8 cellular contexts compared by ENCODE assay signal in the genomic region with DNA sequence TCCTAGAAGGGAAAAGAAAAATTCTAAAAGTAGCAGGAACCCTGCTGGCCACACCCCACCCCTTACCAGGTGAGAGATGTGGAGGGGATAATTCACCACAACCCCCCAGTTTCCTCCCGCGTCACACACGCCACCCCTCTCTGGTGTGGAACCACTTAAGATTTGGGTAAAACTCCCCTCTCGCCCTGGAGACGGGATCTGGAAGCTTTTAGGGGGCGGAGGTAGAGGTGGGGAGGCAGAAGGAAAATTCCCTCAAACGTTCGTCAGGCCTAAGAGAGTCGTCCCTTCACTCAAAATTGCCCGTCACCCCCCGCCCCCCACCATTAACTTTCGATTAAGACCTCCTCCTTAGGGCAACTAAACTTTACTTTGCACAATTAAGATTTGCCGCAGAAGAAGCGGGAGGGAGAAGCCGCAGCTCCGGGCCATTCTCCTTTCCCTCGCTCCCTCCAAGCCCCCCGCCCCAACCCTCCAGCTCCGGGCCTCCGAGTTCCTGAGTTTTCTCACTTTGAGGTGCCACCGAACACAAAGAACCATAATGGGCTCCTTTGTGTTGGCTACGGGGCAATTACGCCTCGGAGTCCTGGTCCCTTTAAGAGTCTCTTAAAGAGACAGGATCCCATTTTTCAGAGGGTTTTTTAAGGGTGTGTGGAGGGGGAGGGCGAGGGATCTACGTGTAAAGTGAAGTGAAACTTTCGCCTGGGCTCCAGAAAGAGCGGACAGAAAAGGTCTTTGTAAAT. TPM values are rescaled to one million over a fixed set of nuclear protein-coding genes. Genes with fewer than 3 reads are reported as not detected.
DNase-seq lines count a peak whose midpoint lies in the region; ATAC-seq and TF ChIP-seq lines count a peak whose summit lies in the region.

No MANE protein-coding gene starts in this region.

- in situ Hi-C loops in brain microvascular endothelial cell (cut with HindIII; ENCODE audit: low pct_ligation_motif_present, low sequenced_read_pairs), result no loop called here

- peaks cover 11% of the 10 kb centered on the region for H3K4me1 ChIP-seq in NT2/D1 (ENCODE audit: insufficient read depth, insufficient read length)
- H3K4me1 ChIP-seq in sigmoid colon, result peaks cover 0 to 44% (median 20%) of the 10 kb centered on the region in 4 donors

- no peak for TF ChIP-seq POLR2A in sigmoid colon (IDR thresholded peaks at IDR 0.05)

- peak; percentile 71 for DNase-seq in CD1c-positive myeloid dendritic cell (ENCODE audit: extremely low spot score)
- peak; percentile 89 for DNase-seq in H7
- peak; percentile 91 for DNase-seq in NT2/D1 (ENCODE audit: low read depth, low spot score)
- DNase-seq in brain microvascular endothelial cell, result no peak
- DNase-seq in sigmoid colon, result peak; percentile 68

- intact Hi-C loops in sigmoid colon (cut with DNase I), result no loop called here

- H3K36me3 ChIP-seq in H7 (replicated peaks; ENCODE audit: control insufficient read depth, insufficient read depth, low read length), result no peaks in the 10 kb centered on the region
- peaks cover 32% of the 10 kb centered on the region for H3K36me3 ChIP-seq in NT2/D1 (ENCODE audit: insufficient read depth, insufficient read length, low read length)
- no peaks in the 10 kb centered on the region for H3K36me3 ChIP-seq in brain microvascular endothelial cell (replicated peaks)
- no peaks in the 10 kb centered on the region for H3K36me3 ChIP-seq in sigmoid colon

- no peak for TF ChIP-seq EP300 in sigmoid colon (IDR thresholded peaks at IDR 0.05)

- TF ChIP-seq CTCF in brain microvascular endothelial cell (IDR thresholded peaks at IDR 0.05; ENCODE audit: low read depth, low read length, missing control alignments), result peak; percentile 3
- TF ChIP-seq CTCF in sigmoid colon (IDR thresholded peaks at IDR 0.05), result no peak

- peak overlapping the region; percentile 91 for H3K9ac ChIP-seq in NT2/D1 (ENCODE audit: insufficient read length, low read depth)

- H3K9me3 ChIP-seq in NT2/D1 (ENCODE audit: insufficient read depth, low read length) (peaks cover 7% of the 10 kb centered on the region; the same call in 1 of the 2 replicates), iPS-18c (ENCODE audit: control insufficient read depth, insufficient read depth, low read length) (no peaks in the 10 kb centered on the region), sigmoid colon (no peaks in the 10 kb centered on the region)

- H3K27ac ChIP-seq in brain microvascular endothelial cell (peak overlapping the region; percentile 79), sigmoid colon (peak overlapping the region; percentile 61 to 84 (median 80))

- H3K27me3 ChIP-seq in H7 (ENCODE audit: control insufficient read depth, insufficient read depth, low read length), result peaks cover 40% of the 10 kb centered on the region
- no peaks in the 10 kb centered on the region for H3K27me3 ChIP-seq in NT2/D1 (ENCODE audit: insufficient read depth, insufficient read length)
- H3K27me3 ChIP-seq in brain microvascular endothelial cell (replicated peaks), result no peaks in the 10 kb centered on the region
- H3K27me3 ChIP-seq in sigmoid colon, result peaks cover 18 to 34% (median 33%) of the 10 kb centered on the region in 3 donors

- ATAC-seq in HG03354 (IDR thresholded peaks at IDR 0.05; ENCODE audit: poor library complexity, severe bottlenecking, unreplicated experiment), result no peak
- no peak for ATAC-seq in HG02571 (IDR thresholded peaks at IDR 0.05; ENCODE audit: unreplicated experiment)

- peak overlapping the region; percentile 78 for H3K4me3 ChIP-seq in H7 (ENCODE audit: insufficient read depth, low read depth, low read length)
- peak overlapping the region; percentile 58 for H3K4me3 ChIP-seq in NT2/D1 (ENCODE audit: insufficient read length, low read depth)
- peak overlapping the region; percentile 76 for H3K4me3 ChIP-seq in brain microvascular endothelial cell (ENCODE audit: low read depth, low read length)
- peak overlapping the region; percentile 68 for H3K4me3 ChIP-seq in iPS-18c (ENCODE audit: insufficient read depth, low read depth, low read length)
- peak overlapping the region; percentile 49 to 69 (median 57) for H3K4me3 ChIP-seq in sigmoid colon

- WGBS in sigmoid colon, 2 donors, result 2% methylated on average over 28 of the region's 28 CpGs

RNA-seq across cellular contexts. Expression of a gene that starts 1.0 kb away (rescaled TPM):
- 21.1 and 28.3 TPM in 2 replicates for total RNA-seq in H7 (2014; rRNA removed; shearing (Covaris generic))
- total RNA-seq in sigmoid colon, result 1 to 10 TPM; 2.1 to 2.8 (median 2.5) TPM
- polyA plus RNA-seq in sigmoid colon, result 1 to 10 TPM in 2 of 3 donors, under 1 TPM in 1; 0.60 to 1.4 (median 1.2) TPM

RNA-seq across cellular contexts. Expression of a gene that starts 53.1 kb away (rescaled TPM):
- total RNA-seq in H7 (2014; rRNA removed; shearing (Covaris generic)), result 16.9 and 23.2 TPM in 2 replicates
- total RNA-seq in sigmoid colon, result 10 to 100 TPM; 27.5 to 43.2 (median 34.3) TPM
- polyA plus RNA-seq in sigmoid colon, result 10 to 100 TPM in 1 of 3 donors, 1 to 10 TPM in 2; 4.8 to 18.3 (median 5.5) TPM
